In genomic region chr7:98106647-98107312, GRCh38 we compare ENCODE assay signal across 8 cellular contexts. TPM values are rescaled to one million over a fixed set of nuclear protein-coding genes. Genes with fewer than 3 reads are reported as not detected.
DNase-seq lines count a peak whose midpoint lies in the region; ATAC-seq and TF ChIP-seq lines count a peak whose summit lies in the region.

Gene LMTK2, plus strand, starts transcription at chr7:98106862. Its CDS starts 316 bp downstream, at chr7:98107178.

- peak within 1 kb of the TSS; percentile 83 to 95 (median 91) for H3K27ac Mint-ChIP-seq in CD14-positive monocyte

- H3K4me3 Mint-ChIP-seq in CD14-positive monocyte: peak within 1 kb of the TSS; percentile 93 to 95

- DNase-seq in CD14-positive monocyte (ENCODE audit: low spot score) (peak; percentile 94), NCI-H748 treated with DMSO at 0.1 percent for 48 hours (lab: John Stamatoyannopoulos, UW) (peak; percentile 79), dermis blood vessel endothelial cell (peak; percentile 95)
- peak; percentile 94 to 98 for DNase-seq in activated CD4-positive, alpha-beta T cell treated with anti-CD3 and anti-CD28 coated beads, Interleukin-2, amount 50 U/mL, for 24 hours (ENCODE audit: low read depth in 1 of 2, low spot score in 1 of 2)
- peak; percentile 97 for DNase-seq in stimulated activated CD4-positive, alpha-beta T cell treated with anti-CD3 and anti-CD28 coated beads, Interleukin-4, amount 100 ng/mL, for 24 hours

- peaks cover 52 to 71% (median 56%) of the 10 kb centered on the region in 3 donors for H3K27me3 Mint-ChIP-seq in CD14-positive monocyte (ENCODE audit: low read depth in 3 of 3)

- intact Hi-C loops in CD14-positive monocyte (cut with micrococcal nuclease): loop anchor here (2.0 to 5.0 kb wide), 3 partner anchors 60 to 84 kb away; no protein-coding TSS in a partner anchor

- H3K4me3 ChIP-seq in liver (ENCODE audit: low read depth in 1 of 3, low read length in 3 of 3): peak within 1 kb of the TSS; percentile 90 to 98 (median 94)

- TF ChIP-seq RAD21 in liver (IDR thresholded peaks at IDR 0.05): peak; percentile 92 to 93

- H3K36me3 ChIP-seq in liver (ENCODE audit: control insufficient read depth in 4 of 4, insufficient read depth in 3 of 4, low read depth in 1 of 4, low read length in 3 of 4): no peaks in the 10 kb centered on the region

- TF ChIP-seq CTCF in CD14-positive monocyte (IDR thresholded peaks at IDR 0.05) (peak; percentile 89), liver (IDR thresholded peaks at IDR 0.05; ENCODE audit: low read depth, low read length, missing input control) (peak; percentile 98)

- peaks cover 6 to 34% (median 25%) of the 10 kb centered on the region in 4 donors for H3K4me1 ChIP-seq in liver (ENCODE audit: control insufficient read depth in 4 of 4, insufficient read depth in 4 of 4, low read length in 3 of 4)

- under 1% methylated on average over 75 of the region's 75 CpGs for WGBS in liver

- peak within 1 kb of the TSS; percentile 73 to 77 for H3K9ac ChIP-seq in liver (ENCODE audit: low read depth in 1 of 2, low read length in 2 of 2)

- H3K9me3 ChIP-seq in liver (ENCODE audit: control insufficient read depth in 4 of 4, low read length in 3 of 4): peaks cover 0 to 2% (median 0%) of the 10 kb centered on the region in 4 donors

- H3K36me3 Mint-ChIP-seq in CD14-positive monocyte: peaks cover 6 to 20% of the 10 kb centered on the region in 2 donors

- no peaks in the 10 kb centered on the region for H3K27me3 ChIP-seq in liver (ENCODE audit: control insufficient read depth in 4 of 4, insufficient read depth in 4 of 4, low read length in 3 of 4)

- peak within 1 kb of the TSS; percentile 91 to 92 for H3K27ac ChIP-seq in liver (ENCODE audit: low read depth in 1 of 2, low read length in 2 of 2)

- peaks cover 18% of the 10 kb centered on the region for H3K4me1 Mint-ChIP-seq in CD14-positive monocyte

- H3K9me3 Mint-ChIP-seq in CD14-positive monocyte: peaks cover 4 to 17% (median 11%) of the 10 kb centered on the region in 7 donors

- ATAC-seq in GM19328 (IDR thresholded peaks at IDR 0.05; ENCODE audit: unreplicated experiment): peak; percentile 99
- peak; percentile 100 for ATAC-seq in HG03520 (IDR thresholded peaks at IDR 0.05; ENCODE audit: unreplicated experiment)

TF ChIP-seq in liver, 16 proteins besides CTCF, POLR2A, EP300 and RAD21:
- TF ChIP-seq EGR1 (IDR thresholded peaks at IDR 0.05; ENCODE audit: low read depth in 2 of 2) (peak in 1 of 2 donors; percentile 57), TAF1 (conservative IDR thresholded peaks at IDR 0.05) (no peak), HNF4A (conservative IDR thresholded peaks at IDR 0.05) (no peak), FOXA1 (IDR thresholded peaks at IDR 0.05) (no peak), SP1 (IDR thresholded peaks at IDR 0.05) (peak; percentile 80), NR2F2 (IDR thresholded peaks at IDR 0.05) (no peak), JUND (IDR thresholded peaks at IDR 0.05) (no peak), HNF4G (IDR thresholded peaks at IDR 0.05) (no peak), YY1 (IDR thresholded peaks at IDR 0.05) (peak; percentile 98), REST (IDR thresholded peaks at IDR 0.05) (no peak), ATF3 (IDR thresholded peaks at IDR 0.05) (no peak), RXRA (IDR thresholded peaks at IDR 0.05) (no peak), GABPA (IDR thresholded peaks at IDR 0.05 in 1 of 2, conservative IDR thresholded peaks at IDR 0.05 in 1 of 2) (no peak), MAX (IDR thresholded peaks at IDR 0.05) (no peak)

RNA-seq across cellular contexts. Expression of gene LMTK2, which starts in this region (rescaled TPM):
- 1 to 10 TPM; 1.7 to 1.8 TPM for polyA plus RNA-seq in CD14-positive monocyte
- 10.4 and 13.3 TPM in 2 replicates for total RNA-seq in dermis blood vessel endothelial cell
- 10 to 100 TPM; 13.4 to 14.3 TPM for total RNA-seq in liver
- 1 to 10 TPM; 3.1 to 4.5 TPM for polyA plus RNA-seq in liver

Comparison
In these comparisons a context has a peak if more than half of its experiments do, and no peak if none do; other contexts are left out.
1. Peak in every context shown above with its lines: DNase-seq, ATAC-seq, H3K4me3 ChIP-seq and H3K27ac ChIP-seq.